8 cellular contexts compared by ENCODE assay signal in the genomic region with DNA sequence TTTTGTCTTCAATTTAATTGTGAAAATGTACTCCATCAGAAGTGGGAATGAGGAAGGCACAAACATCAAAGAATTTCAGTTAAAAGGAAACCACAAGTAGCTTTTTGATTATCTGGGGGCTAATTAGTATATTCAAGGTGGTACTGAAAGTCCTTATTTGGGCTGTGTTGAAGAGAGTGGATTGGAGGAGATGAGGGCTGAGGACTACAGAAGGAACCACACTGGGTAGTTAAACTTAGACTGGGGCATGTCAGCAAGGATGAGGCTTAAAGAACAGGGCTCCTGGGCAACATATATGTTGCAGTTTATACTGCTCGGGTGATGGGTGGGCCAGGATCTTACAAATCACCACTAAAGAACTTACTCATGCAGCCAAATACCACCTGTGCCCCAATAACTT.
"Had no signal": no experiment of that assay in that cellular context is flagged by ENCODE, and none has a peak within 500 bp of the region (broad histone marks: within the 10 kb centered on the region; RNA-seq: fewer than 3 reads in every experiment).

No MANE protein-coding gene starts in this region.

- FAIRE-seq: HepG2, HTR-8/SVneo, K562 had no signal

- H3K4me1 Mint-ChIP-seq: IgD-negative memory B cell had no signal

- H3K27ac ChIP-seq: HL-60 had no signal

- H3K27ac Mint-ChIP-seq: IgD-negative memory B cell had no signal

- ATAC-seq: HepG2, K562 had no signal

- DNase-seq: IMR-90, KBM-7, KG1 had no signal

- H3K4me3 Mint-ChIP-seq: IgD-negative memory B cell had no signal

- H3K4me3 ChIP-seq: K562 had no signal

- H3K9me3 Mint-ChIP-seq: IgD-negative memory B cell had no signal

- H3K27me3 Mint-ChIP-seq: IgD-negative memory B cell had no signal

- H3K36me3 Mint-ChIP-seq: IgD-negative memory B cell had no signal
